ENCODE assay signal across 1 cellular context in the genomic region with DNA sequence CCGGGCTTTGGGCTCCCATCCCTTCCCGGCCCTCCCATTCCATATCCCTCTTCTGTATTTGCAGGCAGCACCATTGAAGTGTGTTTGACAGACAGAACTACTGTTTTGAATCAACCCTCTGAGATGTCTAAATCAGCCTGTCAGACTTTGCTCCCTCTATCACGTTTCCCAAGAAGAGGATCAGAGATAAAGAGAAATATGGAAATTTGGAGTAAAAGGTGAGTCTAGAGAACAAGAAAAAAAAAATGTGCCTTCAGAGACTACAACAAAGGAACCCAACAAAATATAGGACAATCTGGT.
TF ChIP-seq lines count a peak whose summit lies in the region.

No MANE protein-coding gene starts in this region.

TF ChIP-seq in neural cell, 6 proteins besides CTCF, POLR2A, EP300 and RAD21 (continued from another document):
- TF ChIP-seq REST (IDR thresholded peaks at IDR 0.05; ENCODE audit: borderline replicate concordance) (peak; percentile 35), SMC3 (conservative IDR thresholded peaks at IDR 0.05; ENCODE audit: poor library complexity) (no peak), MXI1 (conservative IDR thresholded peaks at IDR 0.05; ENCODE audit: poor library complexity, severe bottlenecking) (no peak), TAF1 (IDR thresholded peaks at IDR 0.05; ENCODE audit: low read depth) (no peak)
